ENCODE assay signal across 36 cellular contexts in the genomic region with DNA sequence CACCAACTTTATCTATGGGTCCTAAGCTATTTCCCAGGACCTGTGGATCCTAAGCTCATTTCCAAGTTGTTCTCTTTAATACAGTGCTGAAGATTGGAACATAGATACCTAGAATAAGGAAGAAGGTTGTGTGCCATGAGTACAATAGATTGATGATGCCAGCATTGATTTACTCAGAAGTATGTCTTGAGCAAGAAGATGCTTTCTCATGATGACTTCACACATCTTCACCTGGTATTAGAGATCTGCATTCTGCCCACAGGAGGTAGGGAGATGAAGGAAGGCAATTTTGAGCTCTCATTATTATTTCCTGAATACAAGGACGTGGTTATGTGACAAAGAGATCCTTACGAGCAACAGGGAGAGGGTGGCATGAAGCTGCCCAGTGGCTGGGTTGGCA.
"Had no signal": no experiment of that assay in that cellular context is flagged by ENCODE, and none has a peak within 500 bp of the region (broad histone marks: within the 10 kb centered on the region; RNA-seq: fewer than 3 reads in every experiment).

No MANE protein-coding gene starts in this region.

- H3K27ac ChIP-seq: adrenal gland, body of pancreas, brain microvascular endothelial cell, breast epithelium, cardiac muscle cell, VCaP had no signal

- ATAC-seq: activated CD8-positive, alpha-beta T cell treated with anti-CD3 and anti-CD28 coated beads for 36 hours; activated naive CD4-positive, alpha-beta T cell treated with anti-CD3 and anti-CD28 coated beads, Interleukin-2, amount 50 U/mL, for 72 hours; activated T-cell treated with anti-CD3 and anti-CD28 coated beads, Interleukin-2, amount 50 U/mL, for 4 hours; activated T-cell treated with anti-CD3 and anti-CD28 coated beads, Interleukin-2, amount 50 U/mL, for 72 hours; activated T-helper 17 cell treated with anti-CD3 and anti-CD28 coated beads, Interleukin-2, amount 50 U/mL, for 72 hours; body of pancreas had no signal

- H3K4me3 ChIP-seq: adrenal gland, body of pancreas, breast epithelium, cardiac muscle cell had no signal

- FAIRE-seq: astrocyte, TTC549 had no signal

- H3K27me3 ChIP-seq: adrenal gland, body of pancreas, brain microvascular endothelial cell, cardiac muscle cell had no signal

- H3K9me3 ChIP-seq: adrenal gland, body of pancreas, breast epithelium had no signal

- H3K4me1 ChIP-seq: adrenal gland, body of pancreas, breast epithelium had no signal

- H3K36me3 ChIP-seq: adrenal gland, brain microvascular endothelial cell, breast epithelium, cardiac muscle cell had no signal

- DNase-seq: activated B cell treated with CpG ODN at 0.5 μM for 24 hours; activated CD4-positive, alpha-beta memory T cell treated with anti-CD3 and anti-CD28 coated beads for 36 hours; activated CD4-positive, alpha-beta T cell treated with anti-CD3 and anti-CD28 coated beads for 4 hours; activated CD4-positive, alpha-beta T cell treated with anti-CD3 and anti-CD28 coated beads, Interleukin-2, amount 10 ng/mL, durations not matched to agents 24 days and 14 days; activated CD4-positive, alpha-beta T cell treated with anti-CD3 and anti-CD28 coated beads, Interleukin-2, amount 50 U/mL, for 1 hour; activated CD4-positive, alpha-beta T cell treated with anti-CD3 and anti-CD28 coated beads, Interleukin-2, amount 50 U/mL, for 4 hours; activated CD4-positive, CD25-positive, alpha-beta regulatory T cell treated with anti-CD3 and anti-CD28 coated beads, Interleukin-2, amount 50 U/mL, for 72 hours; activated CD8-positive, alpha-beta memory T cell treated with anti-CD3 and anti-CD28 coated beads, Interleukin-2, amount 50 U/mL, for 4 hours; activated CD8-positive, alpha-beta T cell treated with anti-CD3 and anti-CD28 coated beads for 36 hours; activated effector memory CD4-positive, alpha-beta T cell treated with anti-CD3 and anti-CD28 coated beads, Interleukin-2, amount 50 U/mL, for 16 hours; activated gamma-delta T cell treated with Interleukin-2 at 50 U/mL for 16 hours; activated naive CD4-positive, alpha-beta T cell; activated naive CD4-positive, alpha-beta T cell treated with anti-CD3 and anti-CD28 coated beads for 36 hours; activated naive CD4-positive, alpha-beta T cell treated with anti-CD3 and anti-CD28 coated beads, Interleukin-2, amount 50 U/mL, for 16 hours; activated naive CD8-positive, alpha-beta T cell treated with anti-CD3 and anti-CD28 coated beads for 36 hours; activated T-cell treated with anti-CD3 and anti-CD28 coated beads for 4 hours; activated T-cell treated with anti-CD3 and anti-CD28 coated beads, Interleukin-2, amount 50 U/mL, for 1 hour; activated T-cell treated with anti-CD3 and anti-CD28 coated beads, Interleukin-2, amount 50 U/mL, for 4 hours; activated T-cell treated with anti-CD3 and anti-CD28 coated beads, Interleukin-2, amount 50 U/mL, for 72 hours; adrenal gland; amniotic stem cell; aorta; body of pancreas; brain microvascular endothelial cell; caudate nucleus; cerebellar nuclear complex; T-helper 1 cell; T-helper 2 cell; T-helper 9 cell had no signal
